Comparison of ENCODE assay signal across 11 cellular contexts in genomic region chr10:102612964-102613275, GRCh38. TPM values are rescaled to one million over a fixed set of nuclear protein-coding genes. Genes with fewer than 3 reads are reported as not detected.
DNase-seq lines count a peak whose midpoint lies in the region; ATAC-seq and TF ChIP-seq lines count a peak whose summit lies in the region.
"Had no signal": no experiment of that assay in that cellular context is flagged by ENCODE, and none has a peak within 500 bp of the region (broad histone marks: within the 10 kb centered on the region; RNA-seq: fewer than 3 reads in every experiment).

No MANE protein-coding gene starts in this region.

- H3K27ac Mint-ChIP-seq in activated CD4-positive, alpha-beta T cell treated with anti-CD3 and anti-CD28 coated beads, Interleukin-2, amount 10 ng/mL, durations not matched to agents 7 days and 5 days: peak overlapping the region; percentile 84
- H3K27ac Mint-ChIP-seq in activated naive CD8-positive, alpha-beta T cell treated with anti-CD3 and anti-CD28 coated beads, Interleukin-2, amount 50 U/mL, for 24 hours: peak overlapping the region; percentile 95
- peak overlapping the region; percentile 97 for H3K27ac Mint-ChIP-seq in neural crest cell (ENCODE audit: unreplicated experiment)
- H3K27ac Mint-ChIP-seq: dendritic cell treated with granulocyte-macrophage colony-stimulating factor and Interleukin-4, amounts not matched to agents 40 ng/mL and 50 ng/mL, for 4 days had no signal

- no peaks in the 10 kb centered on the region for H3K27me3 Mint-ChIP-seq in activated CD4-positive, alpha-beta T cell treated with anti-CD3 and anti-CD28 coated beads, Interleukin-2, amount 10 ng/mL, durations not matched to agents 7 days and 5 days
- H3K27me3 Mint-ChIP-seq in activated naive CD8-positive, alpha-beta T cell treated with anti-CD3 and anti-CD28 coated beads, Interleukin-2, amount 50 U/mL, for 24 hours: no peaks in the 10 kb centered on the region
- H3K27me3 Mint-ChIP-seq in neural crest cell (ENCODE audit: low read depth): no peaks in the 10 kb centered on the region
- H3K27me3 Mint-ChIP-seq: dendritic cell treated with granulocyte-macrophage colony-stimulating factor and Interleukin-4, amounts not matched to agents 40 ng/mL and 50 ng/mL, for 4 days had no signal

- H3K36me3 ChIP-seq in thymus (ENCODE audit: control insufficient read depth, insufficient read depth): peaks cover 34% of the 10 kb centered on the region

- H3K4me1 ChIP-seq in thymus (ENCODE audit: control insufficient read depth, insufficient read depth, low read length): peaks cover 4% of the 10 kb centered on the region

- peaks cover 28% of the 10 kb centered on the region for H3K4me1 Mint-ChIP-seq in activated CD4-positive, alpha-beta T cell treated with anti-CD3 and anti-CD28 coated beads, Interleukin-2, amount 10 ng/mL, durations not matched to agents 7 days and 5 days
- H3K4me1 Mint-ChIP-seq in activated naive CD8-positive, alpha-beta T cell treated with anti-CD3 and anti-CD28 coated beads, Interleukin-2, amount 50 U/mL, for 24 hours: peaks cover 39% of the 10 kb centered on the region
- peaks cover 23% of the 10 kb centered on the region for H3K4me1 Mint-ChIP-seq in neural crest cell

- H3K4me3 Mint-ChIP-seq in activated CD4-positive, alpha-beta T cell treated with anti-CD3 and anti-CD28 coated beads, Interleukin-2, amount 10 ng/mL, durations not matched to agents 7 days and 5 days: no peak overlapping the region
- H3K4me3 Mint-ChIP-seq in activated naive CD8-positive, alpha-beta T cell treated with anti-CD3 and anti-CD28 coated beads, Interleukin-2, amount 50 U/mL, for 24 hours: peak overlapping the region; percentile 30
- H3K4me3 Mint-ChIP-seq in neural crest cell: no peak overlapping the region
- H3K4me3 Mint-ChIP-seq: dendritic cell treated with granulocyte-macrophage colony-stimulating factor and Interleukin-4, amounts not matched to agents 40 ng/mL and 50 ng/mL, for 4 days had no signal

- WGBS in thymus: 40% methylated on average over 8 of the region's 8 CpGs

- H3K9me3 Mint-ChIP-seq in activated CD4-positive, alpha-beta T cell treated with anti-CD3 and anti-CD28 coated beads, Interleukin-2, amount 10 ng/mL, durations not matched to agents 7 days and 5 days: no peaks in the 10 kb centered on the region
- no peaks in the 10 kb centered on the region for H3K9me3 Mint-ChIP-seq in activated naive CD8-positive, alpha-beta T cell treated with anti-CD3 and anti-CD28 coated beads, Interleukin-2, amount 50 U/mL, for 24 hours
- H3K9me3 Mint-ChIP-seq in neural crest cell: no peaks in the 10 kb centered on the region
- H3K9me3 Mint-ChIP-seq: dendritic cell treated with granulocyte-macrophage colony-stimulating factor and Interleukin-4, amounts not matched to agents 40 ng/mL and 50 ng/mL, for 4 days had no signal

- no peak for TF ChIP-seq CTCF in neural crest cell (conservative IDR thresholded peaks at IDR 0.05)

- H3K36me3 Mint-ChIP-seq in activated CD4-positive, alpha-beta T cell treated with anti-CD3 and anti-CD28 coated beads, Interleukin-2, amount 10 ng/mL, durations not matched to agents 7 days and 5 days (ENCODE audit: low read depth): peaks cover 5% of the 10 kb centered on the region
- no peaks in the 10 kb centered on the region for H3K36me3 Mint-ChIP-seq in activated naive CD8-positive, alpha-beta T cell treated with anti-CD3 and anti-CD28 coated beads, Interleukin-2, amount 50 U/mL, for 24 hours (ENCODE audit: low read depth)
- H3K36me3 Mint-ChIP-seq in neural crest cell (ENCODE audit: low read depth): peaks cover 3% of the 10 kb centered on the region

- POLR2A ChIA-PET in activated CD4-positive, alpha-beta T cell treated with anti-CD3 and anti-CD28 coated beads, Interleukin-2, amount 10 ng/mL, durations not matched to agents 7 days and 5 days (lab: Charles Lee): no interaction called here

- H3K27me3 ChIP-seq in thymus (ENCODE audit: control insufficient read depth, insufficient read depth): no peaks in the 10 kb centered on the region

- DNase-seq in activated CD4-positive, alpha-beta T cell treated with anti-CD3 and anti-CD28 coated beads, Interleukin-2, amount 10 ng/mL, durations not matched to agents 7 days and 5 days: peak; percentile 18
- DNase-seq in activated naive CD8-positive, alpha-beta T cell treated with anti-CD3 and anti-CD28 coated beads, Interleukin-2, amount 50 U/mL, for 24 hours: peak; percentile 60
- DNase-seq in neural crest cell (ENCODE audit: low read depth, low spot score) (no peak), cerebellum (ENCODE audit: low spot score) (no peak), globus pallidus (ENCODE audit: low spot score) (no peak)
- DNase-seq: SHP77 had no signal

- peak overlapping the region; percentile 87 for H3K27ac ChIP-seq in thymus (ENCODE audit: low read depth)

- no peak overlapping the region for H3K4me3 ChIP-seq in thymus (ENCODE audit: low read length)
- H3K4me3 ChIP-seq: lung had no signal

- no peaks in the 10 kb centered on the region for H3K9me3 ChIP-seq in thymus (ENCODE audit: control insufficient read depth)

- peak; percentile 81 for ATAC-seq in activated naive CD8-positive, alpha-beta T cell treated with anti-CD3 and anti-CD28 coated beads, Interleukin-2, amount 50 U/mL, for 24 hours
- no peak for ATAC-seq in GM18868 (IDR thresholded peaks at IDR 0.05; ENCODE audit: unreplicated experiment)
- ATAC-seq: HCT116 had no signal

- CTCF ChIA-PET in activated CD4-positive, alpha-beta T cell treated with anti-CD3 and anti-CD28 coated beads, Interleukin-2, amount 10 ng/mL, durations not matched to agents 7 days and 5 days (lab: Charles Lee): interaction anchor here (1.3 kb wide), 1 partner anchor 17 kb away, joined by 3 read pairs; no protein-coding TSS in a partner anchor

RNA-seq across cellular contexts. Expression of gene TRIM8, which starts 31.4 kb away (rescaled TPM):
- 10 to 100 TPM; 40.2 to 42.7 TPM for total RNA-seq in activated CD4-positive, alpha-beta T cell treated with anti-CD3 and anti-CD28 coated beads, Interleukin-2, amount 10 ng/mL, durations not matched to agents 7 days and 5 days
- total RNA-seq in neural crest cell (76.9 and 82.8 TPM in 2 replicates), cerebellum (50.3 TPM)
- 65.5 TPM for polyA plus RNA-seq in thymus

Comparison
In these comparisons a context has a peak if more than half of its experiments do, and no peak if none do; other contexts are left out.
1. DNase-seq: peak in activated CD4-positive, alpha-beta T cell treated with anti-CD3 and anti-CD28 coated beads, Interleukin-2, amount 10 ng/mL, durations not matched to agents 7 days and 5 days (single experiment) and activated naive CD8-positive, alpha-beta T cell treated with anti-CD3 and anti-CD28 coated beads, Interleukin-2, amount 50 U/mL, for 24 hours (single experiment); none in neural crest cell (single experiment), cerebellum (single experiment) and globus pallidus (single experiment).
2. Peak in every context shown above with its lines, with median percentiles within 50 percentile points of each other: H3K27ac Mint-ChIP-seq.